In the genomic region with DNA sequence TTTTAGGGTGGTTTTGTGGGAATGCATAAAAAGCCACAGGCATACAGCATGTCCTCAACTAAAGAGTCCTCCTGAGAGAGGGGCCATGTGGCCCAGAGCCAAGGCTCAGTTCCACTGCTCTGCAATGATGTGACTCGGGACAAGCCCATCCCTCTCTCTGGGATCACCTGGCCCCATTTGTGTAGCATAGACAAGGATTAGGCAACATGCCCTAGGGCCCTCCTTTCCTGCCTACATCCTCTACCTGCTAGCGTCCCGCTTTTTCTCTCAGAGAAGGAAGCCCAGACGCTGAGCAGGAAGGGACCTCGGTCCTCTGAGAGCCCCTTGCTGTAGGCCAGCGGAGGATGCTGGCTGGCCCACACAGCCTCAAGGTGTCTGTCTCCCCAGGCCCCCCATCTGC, we compare ENCODE assay signal across 21 cellular contexts. TPM values are rescaled to one million over a fixed set of nuclear protein-coding genes. Genes with fewer than 3 reads are reported as not detected.
DNase-seq lines count a peak whose midpoint lies in the region; ATAC-seq and TF ChIP-seq lines count a peak whose summit lies in the region.
"Had no signal": no experiment of that assay in that cellular context is flagged by ENCODE, and none has a peak within 500 bp of the region (broad histone marks: within the 10 kb centered on the region; RNA-seq: fewer than 3 reads in every experiment).

No MANE protein-coding gene starts in this region.

- 70% methylated on average over 6 of the region's 6 CpGs for WGBS in right cardiac atrium
- no CpG with 5 or more reads among the region's 6 CpGs for WGBS in trophoblast cell (ENCODE audit: extremely low coverage, insufficient coverage, insufficient read length)
- 87 to 95% methylated on average over 6 of the region's 6 CpGs for WGBS in GM23248 (ENCODE audit: low coverage in 1 of 2, low lambda C conversion rate in 2 of 2, missing lambda C conversion rate in 2 of 2), 2 experiments

- H2AK5ac ChIP-seq in trophoblast cell (ENCODE audit: low read length): no peak overlapping the region

- intact Hi-C loops in right cardiac atrium (cut with DNase I): no loop called here
- intact Hi-C loops in left ventricle myocardium superior (cut with micrococcal nuclease): no loop called here
- intact Hi-C loops in vagina (cut with DNase I): no loop called here
- intact Hi-C loops in posterior vena cava (cut with DNase I): no loop called here

- H3K9ac ChIP-seq in trophoblast cell (ENCODE audit: low read length): no peak overlapping the region
- H3K9ac ChIP-seq in GM23248: no peak overlapping the region

- TF ChIP-seq CTCF in epithelial cell of esophagus (IDR thresholded peaks at IDR 0.05; ENCODE audit: insufficient read depth, low read depth, low read length, missing control alignments) (no peak), vagina (IDR thresholded peaks at IDR 0.05) (no peak)

- no peaks in the 10 kb centered on the region for H3K9me2 ChIP-seq in GM23248 (ENCODE audit: insufficient read depth)

- DNase-seq in right cardiac atrium (peak in 2 of 3 donors; percentile 41 to 55), left ventricle myocardium superior (no peak), epithelial cell of esophagus (ENCODE audit: low read depth) (peak; percentile 48), trophoblast cell (peak; percentile 55 to 76), vagina (ENCODE audit: extremely low spot score in 2 of 2) (no peak), posterior vena cava (ENCODE audit: low spot score) (no peak), GM23248 (no peak), D341Med (ENCODE audit: low spot score) (no peak)
- DNase-seq: activated CD4-positive, alpha-beta T cell treated with anti-CD3 and anti-CD28 coated beads for 4 hours; colonic mucosa; DMS 273 treated with DMSO at 0.1 percent for 48 hours; islet precursor cell; NCI-H1694 treated with DMSO at 0.1 percent for 48 hours; NCI-H748 treated with DMSO at 0.1 percent for 48 hours; stimulated activated naive CD4-positive, alpha-beta T cell treated with Interleukin-2 at 50 U/mL for 16 hours had no signal

- H3K27me3 ChIP-seq in right cardiac atrium (ENCODE audit: control insufficient read depth, insufficient read depth): no peaks in the 10 kb centered on the region
- no peaks in the 10 kb centered on the region for H3K27me3 ChIP-seq in trophoblast cell (ENCODE audit: insufficient read depth, low read length)
- no peaks in the 10 kb centered on the region for H3K27me3 ChIP-seq in vagina
- no peaks in the 10 kb centered on the region for H3K27me3 ChIP-seq in GM23248 (replicated peaks; ENCODE audit: insufficient read depth)
- H3K27me3 ChIP-seq: colonic mucosa, MG63, SJCRH30 had no signal

- H3K27ac ChIP-seq in right cardiac atrium (ENCODE audit: low read length) (peak overlapping the region; percentile 79), trophoblast cell (ENCODE audit: low read depth, low read length) (no peak overlapping the region), vagina (peak overlapping the region; percentile 72), GM23248 (no peak overlapping the region)
- H3K27ac ChIP-seq: C4-2B, colonic mucosa, SJCRH30 had no signal

- no peak overlapping the region for H3K14ac ChIP-seq in trophoblast cell (ENCODE audit: low read length)

- no peak overlapping the region for H2BK12ac ChIP-seq in trophoblast cell (ENCODE audit: low read length)

- peaks cover 3% of the 10 kb centered on the region for H3K79me2 ChIP-seq in trophoblast cell (ENCODE audit: control insufficient read depth, insufficient read depth, low read length, poor library complexity)
- no peaks in the 10 kb centered on the region for H3K79me2 ChIP-seq in GM23248 (ENCODE audit: insufficient read depth)

- H3K4me1 ChIP-seq in right cardiac atrium (ENCODE audit: control insufficient read depth, insufficient read depth, low read length) (peaks cover 21% of the 10 kb centered on the region), trophoblast cell (ENCODE audit: control insufficient read depth in 1 of 2, insufficient read depth in 2 of 2, low read length in 2 of 2) (peaks cover 9 to 12% of the 10 kb centered on the region in 2 experiments), vagina (peaks cover 66% of the 10 kb centered on the region), GM23248 (ENCODE audit: insufficient read depth) (peaks cover 17% of the 10 kb centered on the region)

- H2AFZ ChIP-seq in trophoblast cell (ENCODE audit: insufficient read depth, low read length, poor library complexity) (no peak overlapping the region), GM23248 (no peak overlapping the region)

- no peaks in the 10 kb centered on the region for H4K20me1 ChIP-seq in GM23248 (ENCODE audit: insufficient read depth)

- H4K12ac ChIP-seq in trophoblast cell (ENCODE audit: low read depth, low read length): no peak overlapping the region

- no peak overlapping the region for H2BK5ac ChIP-seq in trophoblast cell (ENCODE audit: low read depth, low read length, poor library complexity)

- no peak for TF ChIP-seq POLR2A in vagina (IDR thresholded peaks at IDR 0.05)

- no peak overlapping the region for H2BK120ac ChIP-seq in trophoblast cell (ENCODE audit: insufficient read depth, low read length, poor library complexity)

- no peak overlapping the region for H3K4me2 ChIP-seq in trophoblast cell (ENCODE audit: low read length)
- no peak overlapping the region for H3K4me2 ChIP-seq in GM23248 (ENCODE audit: unreplicated experiment)

- H3K23ac ChIP-seq in trophoblast cell (ENCODE audit: low read length): no peak overlapping the region

- H3K4me3 ChIP-seq in right cardiac atrium (ENCODE audit: low read length) (no peak overlapping the region), epithelial cell of esophagus (ENCODE audit: low read length) (no peak overlapping the region), trophoblast cell (ENCODE audit: low read depth, low read length) (no peak overlapping the region), vagina (no peak overlapping the region), GM23248 (no peak overlapping the region)
- H3K4me3 ChIP-seq: colonic mucosa, MG63, SJCRH30, skin epidermis had no signal

- no peak overlapping the region for H3K4ac ChIP-seq in trophoblast cell (ENCODE audit: low read depth, low read length)

- peaks cover 82 to 95% of the 10 kb centered on the region in 2 experiments for H3K36me3 ChIP-seq in trophoblast cell (ENCODE audit: control insufficient read depth in 1 of 2, insufficient read depth in 2 of 2, low read length in 2 of 2)
- no peaks in the 10 kb centered on the region for H3K36me3 ChIP-seq in vagina
- no peaks in the 10 kb centered on the region; the same call in 1 of the 2 replicates for H3K36me3 ChIP-seq in GM23248 (ENCODE audit: low read depth)
- H3K36me3 ChIP-seq: colonic mucosa, SJCRH30 had no signal

- H3K9me3 ChIP-seq in right cardiac atrium (ENCODE audit: control insufficient read depth, low read length) (no peaks in the 10 kb centered on the region), trophoblast cell (ENCODE audit: insufficient read depth, low read depth, low read length) (peaks cover 4% of the 10 kb centered on the region), vagina (no peaks in the 10 kb centered on the region), GM23248 (ENCODE audit: low read depth) (no peaks in the 10 kb centered on the region)
- H3K9me3 ChIP-seq: colonic mucosa, MG63, SJCRH30 had no signal

- no peak for ATAC-seq in right cardiac atrium
- ATAC-seq in left ventricle myocardium superior: no peak
- ATAC-seq: natural killer cell treated with Interleukin-12 subunit alpha and Interleukin-12 subunit beta and Interleukin-15 and Interleukin-18, amount 100 ng/mL, for 72 hours had no signal

- peaks cover 23% of the 10 kb centered on the region; the same call in 1 of the 2 replicates for H3F3A ChIP-seq in GM23248 (ENCODE audit: insufficient read depth)

- H3K79me1 ChIP-seq in trophoblast cell (ENCODE audit: low read length): peaks cover 8% of the 10 kb centered on the region

- no peak overlapping the region for H4K8ac ChIP-seq in trophoblast cell (ENCODE audit: low read depth, low read length)

- in situ Hi-C loops in GM23248 (cut with MboI): no loop called here

- H3K18ac ChIP-seq in trophoblast cell (ENCODE audit: low read length): no peak overlapping the region

- no peak overlapping the region for H4K91ac ChIP-seq in trophoblast cell (ENCODE audit: low read depth, low read length)

RNA-seq across cellular contexts. Expression of a gene that starts 8.8 kb away (rescaled TPM):
- 1,000 to 10,000 TPM in 3 of 4 donors, 100 to 1,000 TPM in 1; 963 to 1,731 (median 1,257) TPM for total RNA-seq in right cardiac atrium
- polyA plus RNA-seq in right cardiac atrium: 447 TPM
- 473 TPM for total RNA-seq in left ventricle myocardium superior
- 330 and 332 TPM in 2 replicates for polyA plus RNA-seq in trophoblast cell (2013)
- total RNA-seq in vagina: 92.8 TPM
- 100 to 1,000 TPM; 442 to 500 TPM for total RNA-seq in posterior vena cava
- total RNA-seq in GM23248 (2014; rRNA removed; shearing (Covaris generic)): 311 and 339 TPM in 2 replicates
- 254 and 269 TPM in 2 replicates for polyA plus RNA-seq in GM23248 (2016; fragmentation: Nextera tagmentation; extraction: Ambion mirVana)
- total RNA-seq: activated T-helper 2 cell treated with anti-CD3 and anti-CD28 coated beads, Interferon-gamma antibody, Interleukin-2, Interleukin-4, amounts not matched to agents 10 μg/mL and 5 μg/mL and 100 μg/mL, durations not matched to agents 14 hours and 24 hours and 36 hours had no signal

Comparison
In these comparisons a context has a peak if more than half of its experiments do, and no peak if none do; other contexts are left out.
1. DNase-seq: peak in right cardiac atrium (2 of 3), epithelial cell of esophagus (single experiment) and trophoblast cell (2 of 2); none in left ventricle myocardium superior (single experiment), vagina (0 of 2), posterior vena cava (single experiment), GM23248 (single experiment) and D341Med (single experiment).
2. H3K27ac ChIP-seq: peak in right cardiac atrium (single experiment) and vagina (single experiment); none in trophoblast cell (single experiment) and GM23248 (single experiment).